Comparison of ENCODE assay signal across 19 cellular contexts in the genomic region with DNA sequence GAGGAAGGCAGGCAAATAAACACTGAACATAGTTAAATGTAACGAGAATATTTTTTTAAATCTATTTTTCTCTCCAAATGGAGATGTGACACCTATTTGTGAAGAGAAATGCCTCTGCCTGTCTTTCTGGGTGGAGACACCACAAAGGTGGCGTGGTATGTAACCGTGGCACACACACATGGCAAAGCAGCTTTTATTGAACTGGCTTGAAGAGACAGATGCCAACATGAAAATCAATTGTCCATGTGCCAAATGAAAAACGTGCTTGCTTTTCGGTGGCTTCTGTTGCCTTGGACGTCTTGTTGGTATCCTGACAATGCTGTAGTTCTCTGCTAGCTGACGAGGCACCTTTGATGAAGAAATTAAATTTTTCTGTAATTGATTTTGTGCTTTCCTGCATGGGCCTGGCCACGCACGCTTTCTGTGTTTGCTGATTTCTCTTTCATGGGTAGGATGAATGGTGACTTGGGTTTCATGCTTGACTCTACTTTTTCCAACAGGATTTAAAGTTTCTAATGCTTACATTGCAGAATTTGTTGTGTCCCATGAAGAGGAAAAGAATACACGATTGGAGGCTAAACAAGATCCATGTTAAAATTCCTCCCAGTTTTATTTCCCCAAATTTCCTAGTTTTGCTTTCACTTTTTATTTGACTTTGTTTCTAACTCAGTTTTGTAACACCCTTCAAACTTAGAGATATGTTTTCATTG.
DNase-seq lines count a peak whose midpoint lies in the region; ATAC-seq and TF ChIP-seq lines count a peak whose summit lies in the region.
"Had no signal": no experiment of that assay in that cellular context is flagged by ENCODE, and none has a peak within 500 bp of the region (broad histone marks: within the 10 kb centered on the region; RNA-seq: fewer than 3 reads in every experiment).

No MANE protein-coding gene starts in this region.

- peaks cover 8% of the 10 kb centered on the region for H3K4me1 Mint-ChIP-seq in activated CD8-positive, alpha-beta T cell treated with anti-CD3 and anti-CD28 coated beads, Interleukin-2, amount 10 ng/mL, durations not matched to agents 7 days and 5 days (ENCODE audit: low read depth)
- peaks cover 4% of the 10 kb centered on the region for H3K4me1 Mint-ChIP-seq in activated CD8-positive, alpha-beta T cell treated with anti-CD3 and anti-CD28 coated beads for 36 hours (ENCODE audit: low read depth)

- intact Hi-C loops in activated CD8-positive, alpha-beta T cell treated with anti-CD3 and anti-CD28 coated beads for 36 hours (cut with micrococcal nuclease): no loop called here
- intact Hi-C loops in right lobe of liver (cut with DNase I): no loop called here

- H3K27ac Mint-ChIP-seq in activated CD8-positive, alpha-beta T cell treated with anti-CD3 and anti-CD28 coated beads, Interleukin-2, amount 10 ng/mL, durations not matched to agents 7 days and 5 days: peak overlapping the region; percentile 48
- no peak overlapping the region for H3K27ac Mint-ChIP-seq in activated CD8-positive, alpha-beta T cell treated with anti-CD3 and anti-CD28 coated beads for 36 hours

- ATAC-seq in activated CD8-positive, alpha-beta T cell treated with anti-CD3 and anti-CD28 coated beads, Interleukin-2, amount 10 ng/mL, durations not matched to agents 7 days and 5 days: no peak
- no peak for ATAC-seq in activated CD8-positive, alpha-beta T cell treated with anti-CD3 and anti-CD28 coated beads for 36 hours
- ATAC-seq in right lobe of liver (peak; percentile 52 to 67 (median 62)), GM19023 (IDR thresholded peaks at IDR 0.05; ENCODE audit: unreplicated experiment) (no peak), GM21515 (IDR thresholded peaks at IDR 0.05; ENCODE audit: unreplicated experiment) (no peak)
- ATAC-seq: GM12878 had no signal

- POLR2A ChIA-PET in activated CD8-positive, alpha-beta T cell treated with anti-CD3 and anti-CD28 coated beads, Interleukin-2, amount 10 ng/mL, durations not matched to agents 7 days and 5 days (lab: Charles Lee): no interaction called here
- POLR2A ChIA-PET in activated CD8-positive, alpha-beta T cell treated with anti-CD3 and anti-CD28 coated beads for 36 hours (lab: Charles Lee): no interaction called here

- peak overlapping the region; percentile 66 for H3K4me3 ChIP-seq in endocrine pancreas (ENCODE audit: control insufficient read depth, insufficient read depth, low read length)
- peak overlapping the region in 2 of 3 donors; percentile 30 to 36 for H3K4me3 ChIP-seq in right lobe of liver
- H3K4me3 ChIP-seq in thymus (ENCODE audit: low read length): no peak overlapping the region
- H3K4me3 ChIP-seq: GM12878, HAP-1 had no signal

- no peak overlapping the region for H3K9ac ChIP-seq in endocrine pancreas (ENCODE audit: control insufficient read depth, insufficient read depth, low read length)

- H3K9me3 ChIP-seq in endocrine pancreas (ENCODE audit: control insufficient read depth, low read length): no peaks in the 10 kb centered on the region
- no peaks in the 10 kb centered on the region for H3K9me3 ChIP-seq in right lobe of liver
- H3K9me3 ChIP-seq in thymus (ENCODE audit: control insufficient read depth): no peaks in the 10 kb centered on the region
- H3K9me3 ChIP-seq: Caco-2, HAP-1 had no signal

- H3K27me3 ChIP-seq in endocrine pancreas (ENCODE audit: control insufficient read depth, insufficient read depth, low read length) (no peaks in the 10 kb centered on the region), right lobe of liver (no peaks in the 10 kb centered on the region), thymus (ENCODE audit: control insufficient read depth, insufficient read depth) (no peaks in the 10 kb centered on the region)

- no peaks in the 10 kb centered on the region for H3K36me3 Mint-ChIP-seq in activated CD8-positive, alpha-beta T cell treated with anti-CD3 and anti-CD28 coated beads, Interleukin-2, amount 10 ng/mL, durations not matched to agents 7 days and 5 days (ENCODE audit: low read depth)
- H3K36me3 Mint-ChIP-seq in activated CD8-positive, alpha-beta T cell treated with anti-CD3 and anti-CD28 coated beads for 36 hours (ENCODE audit: low read depth): peaks cover 2% of the 10 kb centered on the region

- no peaks in the 10 kb centered on the region for H3K9me3 Mint-ChIP-seq in activated CD8-positive, alpha-beta T cell treated with anti-CD3 and anti-CD28 coated beads, Interleukin-2, amount 10 ng/mL, durations not matched to agents 7 days and 5 days (ENCODE audit: insufficient read depth)
- no peaks in the 10 kb centered on the region for H3K9me3 Mint-ChIP-seq in activated CD8-positive, alpha-beta T cell treated with anti-CD3 and anti-CD28 coated beads for 36 hours

- 25% methylated on average over 10 of the region's 10 CpGs for WGBS in right lobe of liver (ENCODE audit: insufficient coverage, low coverage, low lambda C conversion rate, missing lambda C conversion rate)
- 95% methylated on average over 10 of the region's 10 CpGs for WGBS in thymus

- no peak for TF ChIP-seq POLR2A in right lobe of liver (IDR thresholded peaks at IDR 0.05)

- no peak for DNase-seq in activated CD8-positive, alpha-beta T cell treated with anti-CD3 and anti-CD28 coated beads, Interleukin-2, amount 10 ng/mL, durations not matched to agents 7 days and 5 days
- DNase-seq in activated CD8-positive, alpha-beta T cell treated with anti-CD3 and anti-CD28 coated beads for 36 hours: no peak
- DNase-seq in right lobe of liver (peak in 1 of 3 donors; percentile 65), NCI-H2171 (lab: John Stamatoyannopoulos, UW) (no peak)
- DNase-seq: Caco-2, DMS53, NCI-H1417 treated with DMSO at 0.1 percent for 48 hours, NCI-H2081, NCI-H2227 treated with DMSO at 0.1 percent for 48 hours, NCI-H526 treated with DMSO at 0.1 percent for 48 hours, OCI-M1, RPMI8226 had no signal

- H3K27ac ChIP-seq in right lobe of liver: peak overlapping the region; percentile 35 to 78 (median 57)
- H3K27ac ChIP-seq in thymus (ENCODE audit: low read depth): peak overlapping the region; percentile 8
- H3K27ac ChIP-seq: 22Rv1 had no signal

- H3K4me1 ChIP-seq in endocrine pancreas (ENCODE audit: control insufficient read depth, insufficient read depth, low read length) (no peaks in the 10 kb centered on the region), right lobe of liver (peaks cover 0 to 45% (median 14%) of the 10 kb centered on the region in 4 donors), thymus (ENCODE audit: control insufficient read depth, insufficient read depth, low read length) (no peaks in the 10 kb centered on the region)
- H3K4me1 ChIP-seq: HAP-1 had no signal

- H3K36me3 ChIP-seq in endocrine pancreas (ENCODE audit: control insufficient read depth, insufficient read depth, low read length) (no peaks in the 10 kb centered on the region), right lobe of liver (no peaks in the 10 kb centered on the region), thymus (ENCODE audit: control insufficient read depth, insufficient read depth) (peaks cover 15% of the 10 kb centered on the region)
- H3K36me3 ChIP-seq: HAP-1 had no signal

- CTCF ChIA-PET in activated CD8-positive, alpha-beta T cell treated with anti-CD3 and anti-CD28 coated beads, Interleukin-2, amount 10 ng/mL, durations not matched to agents 7 days and 5 days (lab: Charles Lee): no interaction called here
- CTCF ChIA-PET in activated CD8-positive, alpha-beta T cell treated with anti-CD3 and anti-CD28 coated beads for 36 hours (lab: Charles Lee): no interaction called here

- no peak overlapping the region for H3K4me3 Mint-ChIP-seq in activated CD8-positive, alpha-beta T cell treated with anti-CD3 and anti-CD28 coated beads, Interleukin-2, amount 10 ng/mL, durations not matched to agents 7 days and 5 days
- H3K4me3 Mint-ChIP-seq in activated CD8-positive, alpha-beta T cell treated with anti-CD3 and anti-CD28 coated beads for 36 hours: no peak overlapping the region

- no peaks in the 10 kb centered on the region for H3K27me3 Mint-ChIP-seq in activated CD8-positive, alpha-beta T cell treated with anti-CD3 and anti-CD28 coated beads, Interleukin-2, amount 10 ng/mL, durations not matched to agents 7 days and 5 days (ENCODE audit: low read depth)
- H3K27me3 Mint-ChIP-seq in activated CD8-positive, alpha-beta T cell treated with anti-CD3 and anti-CD28 coated beads for 36 hours: no peaks in the 10 kb centered on the region

- no peak for TF ChIP-seq CTCF in activated CD8-positive, alpha-beta T cell treated with anti-CD3 and anti-CD28 coated beads for 36 hours (IDR thresholded peaks at IDR 0.05)
- no peak for TF ChIP-seq CTCF in right lobe of liver (IDR thresholded peaks at IDR 0.05)

Comparison
In these comparisons a context has a peak if more than half of its experiments do, and no peak if none do; other contexts are left out.
1. ATAC-seq: peak in right lobe of liver (4 of 4); none in activated CD8-positive, alpha-beta T cell treated with anti-CD3 and anti-CD28 coated beads, Interleukin-2, amount 10 ng/mL, durations not matched to agents 7 days and 5 days (single experiment), activated CD8-positive, alpha-beta T cell treated with anti-CD3 and anti-CD28 coated beads for 36 hours (single experiment), GM19023 (single experiment) and GM21515 (single experiment).